1 cellular context compared by ENCODE assay signal in genomic region chr6:151451950-151452749, GRCh38.
A peak's percentile ranks its signal among the peaks of the same experiment; 100 is the strongest.
TF ChIP-seq lines count a peak whose summit lies in the region.

RMND1 (minus strand) TSS chr6:151452126; CDS start chr6:151445811, 6,315 bp downstream.

TF ChIP-seq in HepG2, 621 proteins besides CTCF, POLR2A, EP300 and RAD21 (continued from another document and continues in another):
- TF ChIP-seq ZNF646 (CRISPR knock-in tag; IDR thresholded peaks at IDR 0.05) (no peak), RARA (CRISPR knock-in tag; IDR thresholded peaks at IDR 0.05) (peak; percentile 57), ZNF580 (CRISPR knock-in tag; IDR thresholded peaks at IDR 0.05; ENCODE audit: borderline replicate concordance, low read depth) (peak; percentile 98; the same call in 1 of the 2 replicates), ZNF556 (CRISPR knock-in tag; IDR thresholded peaks at IDR 0.05; ENCODE audit: borderline replicate concordance) (peak; percentile 97; the same call in 1 of the 2 replicates), REL (CRISPR knock-in tag; conservative IDR thresholded peaks at IDR 0.05) (peak; percentile 88), ZBTB38 (CRISPR knock-in tag; IDR thresholded peaks at IDR 0.05) (peak; percentile 93), STAG1 (CRISPR knock-in tag; IDR thresholded peaks at IDR 0.05) (no peak; the same call in 1 of the 2 replicates), ZNF281 (CRISPR knock-in tag; IDR thresholded peaks at IDR 0.05; ENCODE audit: borderline replicate concordance) (peak; percentile 88), PTBP1 (IDR thresholded peaks at IDR 0.05; ENCODE audit: low read depth, low read length, poor library complexity, severe bottlenecking) (peak; percentile 99), NPAS2 (CRISPR knock-in tag; IDR thresholded peaks at IDR 0.05; ENCODE audit: borderline replicate concordance) (peak; percentile 96), ZNF567 (CRISPR knock-in tag; IDR thresholded peaks at IDR 0.05; ENCODE audit: borderline replicate concordance) (no peak), RERE (CRISPR knock-in tag; IDR thresholded peaks at IDR 0.05; ENCODE audit: low read depth) (0 out of 2 replicates have a peak, but pooled peaks have one; percentile 9), NFAT5 (CRISPR knock-in tag; IDR thresholded peaks at IDR 0.05) (peak; percentile 94), KIAA2018 (CRISPR knock-in tag; IDR thresholded peaks at IDR 0.05; ENCODE audit: borderline replicate concordance) (no peak)
